1 cellular context compared by ENCODE assay signal in the genomic region with DNA sequence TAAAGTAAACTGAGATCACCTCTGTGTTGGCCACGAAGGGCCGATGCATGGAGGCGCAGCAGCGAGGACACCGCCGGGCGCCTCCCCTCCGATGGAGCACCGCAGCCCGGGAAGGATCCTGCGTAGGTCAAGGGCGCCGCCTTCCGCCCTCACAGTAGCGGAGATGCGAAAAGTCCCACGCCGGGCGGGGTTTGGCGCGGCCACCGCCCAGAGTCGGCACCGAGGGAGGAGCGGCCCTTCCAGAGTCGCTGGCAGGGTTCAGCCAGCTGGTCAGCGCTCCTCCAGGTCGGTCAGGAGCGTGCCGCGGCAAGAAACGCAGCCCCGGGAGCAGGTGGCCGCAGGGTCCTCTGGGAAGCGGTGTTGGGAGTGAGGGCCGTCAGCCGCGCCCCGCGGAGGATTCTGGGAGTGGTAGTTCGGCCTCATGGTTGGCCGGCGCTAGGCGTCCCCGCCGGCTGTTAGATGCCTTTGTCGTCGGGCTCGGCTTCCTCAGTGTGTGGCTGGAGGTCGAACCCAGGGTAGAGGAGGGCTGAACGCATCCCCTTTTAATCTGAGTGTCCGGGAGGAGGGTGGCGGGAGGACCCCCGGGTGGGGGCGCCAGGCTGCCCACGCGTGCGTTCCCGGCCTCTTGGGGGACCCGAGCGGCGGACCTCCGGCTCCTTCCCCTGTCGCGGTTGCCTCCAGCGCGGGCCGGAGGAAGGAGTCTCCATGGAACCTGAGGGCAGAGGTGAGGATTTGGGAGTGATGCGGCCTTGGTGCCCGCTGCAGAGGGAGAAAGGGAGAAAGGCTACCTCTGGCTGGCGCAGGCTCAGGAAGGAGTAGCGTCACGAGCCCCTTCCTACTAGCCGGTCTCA.
TF ChIP-seq lines count a peak whose summit lies in the region.

Gene ZNF892 (plus strand): TSS at position 411 of the 851 bp plus-strand sequence. CDS start 295 bp downstream, at position 706.

TF ChIP-seq in HEK293, 187 proteins besides CTCF, POLR2A, EP300 and RAD21 (continued from another document and continues in another):
- TF ChIP-seq ZNF140 (tag by site-specific recombination; IDR thresholded peaks at IDR 0.05) (no peak), ZNF660 (tag by site-specific recombination; IDR thresholded peaks at IDR 0.05) (peak; percentile 57; the same call in 1 of the 2 replicates), ZNF558 (tag by site-specific recombination; IDR thresholded peaks at IDR 0.05) (no peak), ZNF202 (tag by site-specific recombination; IDR thresholded peaks at IDR 0.05; ENCODE audit: borderline replicate concordance) (no peak), ZNF19 (tag by site-specific recombination; IDR thresholded peaks at IDR 0.05; ENCODE audit: low read depth) (no peak), ZNF426 (tag by site-specific recombination; IDR thresholded peaks at IDR 0.05) (no peak), ZNF785 (tag by site-specific recombination; IDR thresholded peaks at IDR 0.05) (no peak), ZNF830 (tag by site-specific recombination; IDR thresholded peaks at IDR 0.05; ENCODE audit: low read depth) (no peak), ZNF843 (tag by site-specific recombination; IDR thresholded peaks at IDR 0.05) (no peak), BCL11A (tag by site-specific recombination; IDR thresholded peaks at IDR 0.05; ENCODE audit: low read depth) (peak; percentile 34; the same call in 1 of the 2 replicates), SP2 (tag by site-specific recombination; IDR thresholded peaks at IDR 0.05) (peak; percentile 82), GLI4 (tag by site-specific recombination; IDR thresholded peaks at IDR 0.05) (no peak), ZSCAN23 (tag by site-specific recombination; IDR thresholded peaks at IDR 0.05) (no peak), PRDM1 (tag by site-specific recombination; IDR thresholded peaks at IDR 0.05) (no peak), ATF2 (tag by site-specific recombination; IDR thresholded peaks at IDR 0.05; ENCODE audit: low read depth) (no peak), ZNF549 (tag by site-specific recombination; IDR thresholded peaks at IDR 0.05) (no peak), ZNF2 (tag by site-specific recombination; IDR thresholded peaks at IDR 0.05) (peak; percentile 63), ZSCAN16 (tag by site-specific recombination; IDR thresholded peaks at IDR 0.05) (0 out of 2 replicates have a peak, but pooled peaks have one; percentile 60), ZNF280D (tag by site-specific recombination; IDR thresholded peaks at IDR 0.05) (no peak), ZNF248 (tag by site-specific recombination; IDR thresholded peaks at IDR 0.05) (no peak), ZFP37 (tag by site-specific recombination; IDR thresholded peaks at IDR 0.05) (peak; percentile 83; the same call in 1 of the 2 replicates), SP7 (tag by site-specific recombination; IDR thresholded peaks at IDR 0.05) (peak; percentile 70), ZNF423 (tag by site-specific recombination; IDR thresholded peaks at IDR 0.05) (no peak), ZNF114 (tag by site-specific recombination; IDR thresholded peaks at IDR 0.05) (no peak), PRDM2 (tag by site-specific recombination; IDR thresholded peaks at IDR 0.05; ENCODE audit: borderline replicate concordance) (no peak), ZNF704 (tag by site-specific recombination; IDR thresholded peaks at IDR 0.05) (no peak), REPIN1 (tag by site-specific recombination; IDR thresholded peaks at IDR 0.05; ENCODE audit: low read depth) (no peak), ZFP69B (tag by site-specific recombination; IDR thresholded peaks at IDR 0.05) (no peak), ZNF391 (tag by site-specific recombination; IDR thresholded peaks at IDR 0.05; ENCODE audit: borderline replicate concordance, low read depth) (no peak), HOXC10 (CRISPR knock-in tag; IDR thresholded peaks at IDR 0.05) (no peak), ZNF16 (tag by site-specific recombination; IDR thresholded peaks at IDR 0.05; ENCODE audit: low read depth) (no peak), ZNF555 (tag by site-specific recombination; conservative IDR thresholded peaks at IDR 0.05) (no peak), ZFP3 (tag by site-specific recombination; IDR thresholded peaks at IDR 0.05; ENCODE audit: low read depth) (no peak), SALL2 (tag by site-specific recombination; IDR thresholded peaks at IDR 0.05; ENCODE audit: borderline replicate concordance) (no peak), ZNF624 (tag by site-specific recombination; IDR thresholded peaks at IDR 0.05) (no peak)
- TF ChIP-seq, protein P1, sequence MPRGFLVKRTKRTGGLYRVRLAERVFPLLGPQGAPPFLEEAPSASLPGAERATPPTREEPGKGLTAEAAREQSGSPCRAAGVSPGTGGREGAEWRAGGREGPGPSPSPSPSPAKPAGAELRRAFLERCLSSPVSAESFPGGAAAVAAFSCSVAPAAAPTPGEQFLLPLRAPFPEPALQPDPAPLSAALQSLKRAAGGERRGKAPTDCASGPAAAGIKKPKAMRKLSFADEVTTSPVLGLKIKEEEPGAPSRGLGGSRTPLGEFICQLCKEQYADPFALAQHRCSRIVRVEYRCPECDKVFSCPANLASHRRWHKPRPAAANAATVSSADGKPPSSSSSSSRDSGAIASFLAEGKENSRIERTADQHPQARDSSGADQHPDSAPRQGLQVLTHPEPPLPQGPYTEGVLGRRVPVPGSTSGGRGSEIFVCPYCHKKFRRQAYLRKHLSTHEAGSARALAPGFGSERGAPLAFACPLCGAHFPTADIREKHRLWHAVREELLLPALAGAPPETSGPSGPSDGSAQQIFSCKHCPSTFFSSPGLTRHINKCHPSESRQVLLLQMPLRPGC (tag by site-specific recombination; IDR thresholded peaks at IDR 0.05) = no peak
- TF ChIP-seq, protein P2, sequence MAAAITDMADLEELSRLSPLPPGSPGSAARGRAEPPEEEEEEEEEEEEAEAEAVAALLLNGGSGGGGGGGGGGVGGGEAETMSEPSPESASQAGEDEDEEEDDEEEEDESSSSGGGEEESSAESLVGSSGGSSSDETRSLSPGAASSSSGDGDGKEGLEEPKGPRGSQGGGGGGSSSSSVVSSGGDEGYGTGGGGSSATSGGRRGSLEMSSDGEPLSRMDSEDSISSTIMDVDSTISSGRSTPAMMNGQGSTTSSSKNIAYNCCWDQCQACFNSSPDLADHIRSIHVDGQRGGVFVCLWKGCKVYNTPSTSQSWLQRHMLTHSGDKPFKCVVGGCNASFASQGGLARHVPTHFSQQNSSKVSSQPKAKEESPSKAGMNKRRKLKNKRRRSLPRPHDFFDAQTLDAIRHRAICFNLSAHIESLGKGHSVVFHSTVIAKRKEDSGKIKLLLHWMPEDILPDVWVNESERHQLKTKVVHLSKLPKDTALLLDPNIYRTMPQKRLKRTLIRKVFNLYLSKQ (tag by site-specific recombination; IDR thresholded peaks at IDR 0.05; ENCODE audit: borderline replicate concordance) = no peak
- TF ChIP-seq, protein P3, sequence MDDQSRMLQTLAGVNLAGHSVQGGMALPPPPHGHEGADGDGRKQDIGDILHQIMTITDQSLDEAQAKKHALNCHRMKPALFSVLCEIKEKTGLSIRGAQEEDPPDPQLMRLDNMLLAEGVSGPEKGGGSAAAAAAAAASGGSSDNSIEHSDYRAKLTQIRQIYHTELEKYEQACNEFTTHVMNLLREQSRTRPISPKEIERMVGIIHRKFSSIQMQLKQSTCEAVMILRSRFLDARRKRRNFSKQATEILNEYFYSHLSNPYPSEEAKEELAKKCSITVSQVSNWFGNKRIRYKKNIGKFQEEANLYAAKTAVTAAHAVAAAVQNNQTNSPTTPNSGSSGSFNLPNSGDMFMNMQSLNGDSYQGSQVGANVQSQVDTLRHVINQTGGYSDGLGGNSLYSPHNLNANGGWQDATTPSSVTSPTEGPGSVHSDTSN (CRISPR knock-in tag; IDR thresholded peaks at IDR 0.05) = no peak
- TF ChIP-seq, protein P4, sequence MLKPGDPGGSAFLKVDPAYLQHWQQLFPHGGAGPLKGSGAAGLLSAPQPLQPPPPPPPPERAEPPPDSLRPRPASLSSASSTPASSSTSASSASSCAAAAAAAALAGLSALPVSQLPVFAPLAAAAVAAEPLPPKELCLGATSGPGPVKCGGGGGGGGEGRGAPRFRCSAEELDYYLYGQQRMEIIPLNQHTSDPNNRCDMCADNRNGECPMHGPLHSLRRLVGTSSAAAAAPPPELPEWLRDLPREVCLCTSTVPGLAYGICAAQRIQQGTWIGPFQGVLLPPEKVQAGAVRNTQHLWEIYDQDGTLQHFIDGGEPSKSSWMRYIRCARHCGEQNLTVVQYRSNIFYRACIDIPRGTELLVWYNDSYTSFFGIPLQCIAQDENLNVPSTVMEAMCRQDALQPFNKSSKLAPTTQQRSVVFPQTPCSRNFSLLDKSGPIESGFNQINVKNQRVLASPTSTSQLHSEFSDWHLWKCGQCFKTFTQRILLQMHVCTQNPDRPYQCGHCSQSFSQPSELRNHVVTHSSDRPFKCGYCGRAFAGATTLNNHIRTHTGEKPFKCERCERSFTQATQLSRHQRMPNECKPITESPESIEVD (tag by site-specific recombination; IDR thresholded peaks at IDR 0.05) = no peak
